23 cellular contexts compared by ENCODE assay signal in the genomic region with DNA sequence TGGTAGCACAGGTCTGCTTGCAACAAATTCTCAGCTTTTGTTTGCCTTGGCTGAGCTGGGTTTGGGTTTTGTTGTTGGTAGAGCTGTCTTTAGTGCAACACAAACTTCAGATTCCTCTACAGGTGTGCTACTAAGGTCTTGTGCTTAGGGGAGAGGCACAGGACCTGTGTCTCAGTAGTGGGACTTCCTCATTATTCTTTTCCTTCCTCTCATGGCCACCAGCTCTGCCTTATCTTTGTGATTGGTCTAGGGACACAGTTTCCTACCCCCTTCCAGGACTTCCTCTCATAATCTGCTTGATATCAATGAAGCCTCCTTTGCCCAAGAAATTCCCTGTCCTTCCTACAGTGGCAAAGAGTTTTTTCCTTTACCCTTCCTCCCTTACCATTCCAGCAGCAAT.
"Had no signal": no experiment of that assay in that cellular context is flagged by ENCODE, and none has a peak within 500 bp of the region (broad histone marks: within the 10 kb centered on the region; RNA-seq: fewer than 3 reads in every experiment).

No MANE protein-coding gene starts in this region.

- H3K27me3 Mint-ChIP-seq: dendritic cell treated with granulocyte-macrophage colony-stimulating factor and Interleukin-4, amounts not matched to agents 40 ng/mL and 50 ng/mL, for 4 days had no signal

- H3K4me3 Mint-ChIP-seq: dendritic cell treated with granulocyte-macrophage colony-stimulating factor and Interleukin-4, amounts not matched to agents 40 ng/mL and 50 ng/mL, for 4 days; effector memory CD8-positive, alpha-beta T cell; naive thymus-derived CD8-positive, alpha-beta T cell; neural crest cell had no signal

- ATAC-seq: effector memory CD8-positive, alpha-beta T cell; gastroesophageal sphincter; left lobe of liver; mucosa of descending colon; naive thymus-derived CD8-positive, alpha-beta T cell; sciatic nerve had no signal

- H3K36me3 Mint-ChIP-seq: naive thymus-derived CD8-positive, alpha-beta T cell had no signal

- H3K9me3 ChIP-seq: esophagus squamous epithelium, gastroesophageal sphincter, mucosa of descending colon, spleen, stomach, thoracic aorta, transverse colon had no signal

- H3K27ac Mint-ChIP-seq: dendritic cell treated with granulocyte-macrophage colony-stimulating factor and Interleukin-4, amounts not matched to agents 40 ng/mL and 50 ng/mL, for 4 days; effector memory CD8-positive, alpha-beta T cell had no signal

- H3K27ac ChIP-seq: esophagus squamous epithelium, gastroesophageal sphincter, spleen, stomach, thoracic aorta, transverse colon had no signal

- H3K4me1 Mint-ChIP-seq: neural crest cell had no signal

- H3K36me3 ChIP-seq: esophagus squamous epithelium, gastroesophageal sphincter, spleen, stomach, thoracic aorta, transverse colon had no signal

- H3K9me3 Mint-ChIP-seq: dendritic cell treated with granulocyte-macrophage colony-stimulating factor and Interleukin-4, amounts not matched to agents 40 ng/mL and 50 ng/mL, for 4 days; effector memory CD8-positive, alpha-beta T cell; naive thymus-derived CD8-positive, alpha-beta T cell; neural crest cell had no signal

- DNase-seq: effector memory CD8-positive, alpha-beta T cell; esophagus squamous epithelium; foreskin fibroblast; glutamatergic neuron; islet precursor cell; mammary epithelial cell; mucosa of descending colon; naive thymus-derived CD8-positive, alpha-beta T cell; posterior cingulate gyrus; spleen; stimulated activated CD4-positive, alpha-beta T cell treated with anti-CD3 and anti-CD28 coated beads, Interleukin-15, amount 100 ng/mL, for 24 hours; stimulated activated CD4-positive, alpha-beta T cell treated with anti-CD3 and anti-CD28 coated beads, Interleukin-1b, Interleukin-23, amount 100 ng/mL, for 48 hours; stimulated activated CD4-positive, alpha-beta T cell treated with anti-CD3 and anti-CD28 coated beads, Interleukin-4, amount 100 ng/mL, for 4 hours; stimulated activated naive CD4-positive, alpha-beta T cell; stomach; substantia nigra; transverse colon had no signal

- H3K4me3 ChIP-seq: esophagus squamous epithelium, gastroesophageal sphincter, mucosa of descending colon, spleen, stomach, thoracic aorta, transverse colon had no signal

- H3K27me3 ChIP-seq: esophagus squamous epithelium, gastroesophageal sphincter, spleen, stomach, transverse colon had no signal
